Comparison of ENCODE assay signal across 1 cellular context in genomic region chr3:113696658-113697191, GRCh38.
TF ChIP-seq lines count a peak whose summit lies in the region.

No MANE protein-coding gene starts in this region.

TF ChIP-seq in HepG2, 621 proteins besides CTCF, POLR2A, EP300 and RAD21 (continued from another document):
- TF ChIP-seq BRD4 (CRISPR knock-in tag; IDR thresholded peaks at IDR 0.05) (0 out of 2 replicates have a peak, but pooled peaks have one; percentile 22), ZBTB25 (CRISPR knock-in tag; IDR thresholded peaks at IDR 0.05) (no peak), KAT8 (CRISPR knock-in tag; IDR thresholded peaks at IDR 0.05) (peak; percentile 72; the same call in 1 of the 2 replicates), ZFP36L2 (CRISPR knock-in tag; IDR thresholded peaks at IDR 0.05) (no peak), NCOA2 (CRISPR knock-in tag; IDR thresholded peaks at IDR 0.05) (no peak), PLSCR1 (CRISPR knock-in tag; IDR thresholded peaks at IDR 0.05; ENCODE audit: borderline replicate concordance) (no peak), ZNF749 (CRISPR knock-in tag; IDR thresholded peaks at IDR 0.05; ENCODE audit: borderline replicate concordance) (no peak), ZNF839 (CRISPR knock-in tag; IDR thresholded peaks at IDR 0.05; ENCODE audit: borderline replicate concordance) (no peak), TBX3 (IDR thresholded peaks at IDR 0.05; ENCODE audit: borderline replicate concordance) (peak; percentile 64; the same call in 1 of the 2 replicates), ZNF124 (CRISPR knock-in tag; IDR thresholded peaks at IDR 0.05) (0 out of 2 replicates have a peak, but pooled peaks have one; percentile 7), FIP1L1 (IDR thresholded peaks at IDR 0.05; ENCODE audit: borderline replicate concordance, insufficient read depth, low read depth, low read length) (no peak), HOXA3 (CRISPR knock-in tag; IDR thresholded peaks at IDR 0.05) (0 out of 2 replicates have a peak, but pooled peaks have one; percentile 37), FOXK2 (IDR thresholded peaks at IDR 0.05) (peak; percentile 40; the same call in 1 of the 2 replicates), ARID4A (CRISPR knock-in tag; IDR thresholded peaks at IDR 0.05; ENCODE audit: borderline replicate concordance) (peak; percentile 41; the same call in 1 of the 2 replicates), SRSF1 (optimal IDR thresholded peaks at IDR 0.05; ENCODE audit: low read depth, low read length) (peak; percentile 6), MNT (IDR thresholded peaks at IDR 0.05) (0 out of 2 replicates have a peak, but pooled peaks have one; percentile 10), ZNF746 (CRISPR knock-in tag; IDR thresholded peaks at IDR 0.05) (no peak), THAP11 (CRISPR knock-in tag; IDR thresholded peaks at IDR 0.05) (peak; percentile 78), DRAP1 (CRISPR knock-in tag; IDR thresholded peaks at IDR 0.05) (peak; percentile 87), E2F5 (CRISPR knock-in tag; conservative IDR thresholded peaks at IDR 0.05) (no peak), SOX13 (IDR thresholded peaks at IDR 0.05) (peak; percentile 86), SOX13 (CRISPR knock-in tag; conservative IDR thresholded peaks at IDR 0.05 in 1 of 2, IDR thresholded peaks at IDR 0.05 in 1 of 2) (peak in 1 of 2 experiments; percentile 6; a peak in 1 of 4 replicates), MZF1 (CRISPR knock-in tag; IDR thresholded peaks at IDR 0.05; ENCODE audit: borderline replicate concordance) (no peak), MXI1 (IDR thresholded peaks at IDR 0.05; ENCODE audit: borderline replicate concordance, low read depth, low read length) (no peak), RFX5 (IDR thresholded peaks at IDR 0.05; ENCODE audit: low read depth, low read length) (peak; percentile 70; the same call in 1 of the 2 replicates), SOX6 (IDR thresholded peaks at IDR 0.05) (no peak), SOX6 (CRISPR knock-in tag; IDR thresholded peaks at IDR 0.05) (no peak), RXRA (CRISPR knock-in tag; IDR thresholded peaks at IDR 0.05) (no peak), CBX1 (IDR thresholded peaks at IDR 0.05; ENCODE audit: low read depth) (no peak), FOXO1 (CRISPR knock-in tag; IDR thresholded peaks at IDR 0.05) (no peak), NR2F6 (IDR thresholded peaks at IDR 0.05) (0 out of 2 replicates have a peak, but pooled peaks have one; percentile 7), NR2F6 (CRISPR knock-in tag; IDR thresholded peaks at IDR 0.05) (no peak), POLR2AphosphoS2 (IDR thresholded peaks at IDR 0.05; ENCODE audit: low read depth, low read length) (no peak), TEAD3 (CRISPR knock-in tag; optimal IDR thresholded peaks at IDR 0.05; ENCODE audit: borderline replicate concordance) (peak; percentile 27), ZFP91 (CRISPR knock-in tag; IDR thresholded peaks at IDR 0.05; ENCODE audit: borderline replicate concordance) (peak; percentile 99), ZNF281 (CRISPR knock-in tag; IDR thresholded peaks at IDR 0.05; ENCODE audit: borderline replicate concordance) (peak; percentile 52; the same call in 1 of the 2 replicates), ATF1 (CRISPR knock-in tag; IDR thresholded peaks at IDR 0.05) (peak; percentile 79), RXRB (CRISPR knock-in tag; IDR thresholded peaks at IDR 0.05; ENCODE audit: borderline replicate concordance) (0 out of 2 replicates have a peak, but pooled peaks have one; percentile 4), ZNF331 (CRISPR knock-in tag; IDR thresholded peaks at IDR 0.05) (0 out of 2 replicates have a peak, but pooled peaks have one; percentile 50), NR2C2 (CRISPR knock-in tag; IDR thresholded peaks at IDR 0.05; ENCODE audit: borderline replicate concordance) (peak; percentile 38; the same call in 1 of the 2 replicates), ZBTB3 (CRISPR knock-in tag; IDR thresholded peaks at IDR 0.05; ENCODE audit: borderline replicate concordance, low read depth) (0 out of 2 replicates have a peak, but pooled peaks have one; percentile 40), ZBTB7A (CRISPR knock-in tag; IDR thresholded peaks at IDR 0.05) (no peak), CREB1 (IDR thresholded peaks at IDR 0.05) (peak; percentile 85), CREB1 (CRISPR knock-in tag; IDR thresholded peaks at IDR 0.05) (peak; percentile 92), MAX (IDR thresholded peaks at IDR 0.05) (peak; percentile 52; the same call in 1 of the 2 replicates), MIER3 (CRISPR knock-in tag; IDR thresholded peaks at IDR 0.05; ENCODE audit: borderline replicate concordance) (peak; percentile 61; the same call in 1 of the 2 replicates), FOSL2 (CRISPR knock-in tag; IDR thresholded peaks at IDR 0.05) (peak; percentile 18; the same call in 1 of the 2 replicates), ETV5 (CRISPR knock-in tag; IDR thresholded peaks at IDR 0.05; ENCODE audit: borderline replicate concordance) (peak; percentile 22; the same call in 1 of the 2 replicates), SALL2 (CRISPR knock-in tag; IDR thresholded peaks at IDR 0.05) (peak; percentile 16; the same call in 1 of the 2 replicates), SRF (IDR thresholded peaks at IDR 0.05; ENCODE audit: low read depth, low read length) (0 out of 2 replicates have a peak, but pooled peaks have one; percentile 9)
